ENCODE assay signal across 1 cellular context in genomic region chr1:53121319-53122172, GRCh38.
TF ChIP-seq lines count a peak whose summit lies in the region.

No MANE protein-coding gene starts in this region.

TF ChIP-seq in HepG2, 621 proteins besides CTCF, POLR2A, EP300 and RAD21 (continued from another document and continues in another):
- no peak for TF ChIP-seq KLF6 (CRISPR knock-in tag; IDR thresholded peaks at IDR 0.05)
- TF ChIP-seq PRDM10 (CRISPR knock-in tag; IDR thresholded peaks at IDR 0.05; ENCODE audit: low read depth): peak; percentile 48; the same call in 1 of the 2 replicates
- no peak; the same call in 1 of the 2 replicates for TF ChIP-seq ZNF660 (CRISPR knock-in tag; IDR thresholded peaks at IDR 0.05; ENCODE audit: borderline replicate concordance, low read depth)
- TF ChIP-seq PCBP2 (optimal IDR thresholded peaks at IDR 0.05; ENCODE audit: low read depth, low read length, poor library complexity, severe bottlenecking): no peak
- TF ChIP-seq ZSCAN20 (CRISPR knock-in tag; IDR thresholded peaks at IDR 0.05; ENCODE audit: borderline replicate concordance): no peak
- TF ChIP-seq, protein P1, sequence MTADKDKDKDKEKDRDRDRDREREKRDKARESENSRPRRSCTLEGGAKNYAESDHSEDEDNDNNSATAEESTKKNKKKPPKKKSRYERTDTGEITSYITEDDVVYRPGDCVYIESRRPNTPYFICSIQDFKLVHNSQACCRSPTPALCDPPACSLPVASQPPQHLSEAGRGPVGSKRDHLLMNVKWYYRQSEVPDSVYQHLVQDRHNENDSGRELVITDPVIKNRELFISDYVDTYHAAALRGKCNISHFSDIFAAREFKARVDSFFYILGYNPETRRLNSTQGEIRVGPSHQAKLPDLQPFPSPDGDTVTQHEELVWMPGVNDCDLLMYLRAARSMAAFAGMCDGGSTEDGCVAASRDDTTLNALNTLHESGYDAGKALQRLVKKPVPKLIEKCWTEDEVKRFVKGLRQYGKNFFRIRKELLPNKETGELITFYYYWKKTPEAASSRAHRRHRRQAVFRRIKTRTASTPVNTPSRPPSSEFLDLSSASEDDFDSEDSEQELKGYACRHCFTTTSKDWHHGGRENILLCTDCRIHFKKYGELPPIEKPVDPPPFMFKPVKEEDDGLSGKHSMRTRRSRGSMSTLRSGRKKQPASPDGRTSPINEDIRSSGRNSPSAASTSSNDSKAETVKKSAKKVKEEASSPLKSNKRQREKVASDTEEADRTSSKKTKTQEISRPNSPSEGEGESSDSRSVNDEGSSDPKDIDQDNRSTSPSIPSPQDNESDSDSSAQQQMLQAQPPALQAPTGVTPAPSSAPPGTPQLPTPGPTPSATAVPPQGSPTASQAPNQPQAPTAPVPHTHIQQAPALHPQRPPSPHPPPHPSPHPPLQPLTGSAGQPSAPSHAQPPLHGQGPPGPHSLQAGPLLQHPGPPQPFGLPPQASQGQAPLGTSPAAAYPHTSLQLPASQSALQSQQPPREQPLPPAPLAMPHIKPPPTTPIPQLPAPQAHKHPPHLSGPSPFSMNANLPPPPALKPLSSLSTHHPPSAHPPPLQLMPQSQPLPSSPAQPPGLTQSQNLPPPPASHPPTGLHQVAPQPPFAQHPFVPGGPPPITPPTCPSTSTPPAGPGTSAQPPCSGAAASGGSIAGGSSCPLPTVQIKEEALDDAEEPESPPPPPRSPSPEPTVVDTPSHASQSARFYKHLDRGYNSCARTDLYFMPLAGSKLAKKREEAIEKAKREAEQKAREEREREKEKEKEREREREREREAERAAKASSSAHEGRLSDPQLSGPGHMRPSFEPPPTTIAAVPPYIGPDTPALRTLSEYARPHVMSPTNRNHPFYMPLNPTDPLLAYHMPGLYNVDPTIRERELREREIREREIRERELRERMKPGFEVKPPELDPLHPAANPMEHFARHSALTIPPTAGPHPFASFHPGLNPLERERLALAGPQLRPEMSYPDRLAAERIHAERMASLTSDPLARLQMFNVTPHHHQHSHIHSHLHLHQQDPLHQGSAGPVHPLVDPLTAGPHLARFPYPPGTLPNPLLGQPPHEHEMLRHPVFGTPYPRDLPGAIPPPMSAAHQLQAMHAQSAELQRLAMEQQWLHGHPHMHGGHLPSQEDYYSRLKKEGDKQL (CRISPR knock-in tag; IDR thresholded peaks at IDR 0.05; ENCODE audit: low read depth): peak; percentile 78; the same call in 1 of the 2 replicates
- TF ChIP-seq ARID5B (CRISPR knock-in tag; IDR thresholded peaks at IDR 0.05): peak; percentile 91
- TF ChIP-seq CBX5 (CRISPR knock-in tag; IDR thresholded peaks at IDR 0.05; ENCODE audit: borderline replicate concordance): peak; percentile 82; the same call in 1 of the 2 replicates
- no peak for TF ChIP-seq PLRG1 (conservative IDR thresholded peaks at IDR 0.05)
- TF ChIP-seq GABPB1 (CRISPR knock-in tag; IDR thresholded peaks at IDR 0.05): peak; percentile 71; the same call in 1 of the 2 replicates
- TF ChIP-seq HCFC1 (IDR thresholded peaks at IDR 0.05; ENCODE audit: low read depth, low read length): no peak
- TF ChIP-seq ZFP91 (CRISPR knock-in tag; IDR thresholded peaks at IDR 0.05; ENCODE audit: borderline replicate concordance): peak; percentile 83
- no peak for TF ChIP-seq NFATC3 (CRISPR knock-in tag; IDR thresholded peaks at IDR 0.05)
- no peak for TF ChIP-seq ZNF781 (CRISPR knock-in tag; IDR thresholded peaks at IDR 0.05; ENCODE audit: borderline replicate concordance, not compliant biosample characterization)
- 0 out of 2 replicates have a peak, but pooled peaks have one; percentile 33 for TF ChIP-seq ZNF160 (CRISPR knock-in tag; IDR thresholded peaks at IDR 0.05)
- peak; percentile 99 for TF ChIP-seq ZNF292 (CRISPR knock-in tag; IDR thresholded peaks at IDR 0.05; ENCODE audit: borderline replicate concordance, low read depth)
- no peak for TF ChIP-seq ZNF879 (CRISPR knock-in tag; IDR thresholded peaks at IDR 0.05)
- no peak; the same call in 1 of the 2 replicates for TF ChIP-seq ZNF589 (CRISPR knock-in tag; conservative IDR thresholded peaks at IDR 0.05)
- TF ChIP-seq ZNF468 (CRISPR knock-in tag; IDR thresholded peaks at IDR 0.05): no peak
- TF ChIP-seq SIX4 (CRISPR knock-in tag; IDR thresholded peaks at IDR 0.05): no peak
- no peak for TF ChIP-seq MATR3 (CRISPR knock-in tag; IDR thresholded peaks at IDR 0.05)
- TF ChIP-seq ZZZ3 (CRISPR knock-in tag; IDR thresholded peaks at IDR 0.05; ENCODE audit: borderline replicate concordance): 0 out of 2 replicates have a peak, but pooled peaks have one; percentile 21
- TF ChIP-seq, protein P2, sequence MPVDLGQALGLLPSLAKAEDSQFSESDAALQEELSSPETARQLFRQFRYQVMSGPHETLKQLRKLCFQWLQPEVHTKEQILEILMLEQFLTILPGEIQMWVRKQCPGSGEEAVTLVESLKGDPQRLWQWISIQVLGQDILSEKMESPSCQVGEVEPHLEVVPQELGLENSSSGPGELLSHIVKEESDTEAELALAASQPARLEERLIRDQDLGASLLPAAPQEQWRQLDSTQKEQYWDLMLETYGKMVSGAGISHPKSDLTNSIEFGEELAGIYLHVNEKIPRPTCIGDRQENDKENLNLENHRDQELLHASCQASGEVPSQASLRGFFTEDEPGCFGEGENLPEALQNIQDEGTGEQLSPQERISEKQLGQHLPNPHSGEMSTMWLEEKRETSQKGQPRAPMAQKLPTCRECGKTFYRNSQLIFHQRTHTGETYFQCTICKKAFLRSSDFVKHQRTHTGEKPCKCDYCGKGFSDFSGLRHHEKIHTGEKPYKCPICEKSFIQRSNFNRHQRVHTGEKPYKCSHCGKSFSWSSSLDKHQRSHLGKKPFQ (CRISPR knock-in tag; IDR thresholded peaks at IDR 0.05; ENCODE audit: insufficient replicate concordance): peak; percentile 85
- peak; percentile 75; the same call in 1 of the 2 replicates for TF ChIP-seq ERF (CRISPR knock-in tag; IDR thresholded peaks at IDR 0.05)
- no peak for TF ChIP-seq ZFP90 (CRISPR knock-in tag; IDR thresholded peaks at IDR 0.05; ENCODE audit: borderline replicate concordance)
- no peak for TF ChIP-seq KAT7 (CRISPR knock-in tag; IDR thresholded peaks at IDR 0.05; ENCODE audit: borderline replicate concordance)
- no peak for TF ChIP-seq ZNF280D (CRISPR knock-in tag; IDR thresholded peaks at IDR 0.05)
- peak; percentile 62; the same call in 1 of the 2 replicates for TF ChIP-seq MXD4 (CRISPR knock-in tag; IDR thresholded peaks at IDR 0.05)
- TF ChIP-seq AKNA (CRISPR knock-in tag; IDR thresholded peaks at IDR 0.05; ENCODE audit: borderline replicate concordance): no peak
